27 cellular contexts compared by ENCODE assay signal in genomic region chr10:131658476-131659110, GRCh38.
DNase-seq lines count a peak whose midpoint lies in the region; ATAC-seq, FAIRE-seq and TF ChIP-seq lines count a peak whose summit lies in the region.
"Had no signal": no experiment of that assay in that cellular context is flagged by ENCODE, and none has a peak within 500 bp of the region (broad histone marks: within the 10 kb centered on the region; RNA-seq: fewer than 3 reads in every experiment).

No MANE protein-coding gene starts in this region.

- no peak overlapping the region for H3K27ac ChIP-seq in neuronal stem cell (replicated peaks; ENCODE audit: low read length)
- no peak overlapping the region for H3K27ac ChIP-seq in upper lobe of right lung
- H3K27ac ChIP-seq in pancreas, result no peak overlapping the region
- H3K27ac ChIP-seq: A549; BLaER1 treated with 17β-estradiol and CSF1 and Interleukin-3, amounts not matched to agents 10 nM and 100 nM; RWPE1 had no signal

- no peak overlapping the region for H4K8ac ChIP-seq in neuronal stem cell (ENCODE audit: low read depth, low read length)

- H2AFZ ChIP-seq in neuronal stem cell (ENCODE audit: low read length), result no peak overlapping the region

- H3K9me3 Mint-ChIP-seq in WTC11, result peaks cover 14% of the 10 kb centered on the region
- peaks cover 5% of the 10 kb centered on the region for H3K9me3 Mint-ChIP-seq in glutamatergic neuron (ENCODE audit: unreplicated experiment)
- H3K9me3 Mint-ChIP-seq: CD4-positive, alpha-beta T cell had no signal

- H3K4me2 ChIP-seq in neuronal stem cell (ENCODE audit: insufficient read depth, low read length, poor library complexity, severe bottlenecking), result no peak overlapping the region
- H3K4me2 ChIP-seq: A549; BLaER1 treated with 17β-estradiol and CSF1 and Interleukin-3, amounts not matched to agents 10 nM and 100 nM had no signal

- peak overlapping the region; percentile 66 for H3K18ac ChIP-seq in neuronal stem cell (ENCODE audit: low read length)

- WGBS in neuronal stem cell (ENCODE audit: extremely low coverage in 2 of 2, insufficient read length in 2 of 2, insufficient replicate concordance in 1 of 2), 2 donors, result no CpG with 5 or more reads among the region's 9 CpGs
- whole genome bisulfite sequencing in pancreas, 2 donors, result 74 to 84% methylated on average over 9 of the region's 9 CpGs

- peaks cover 11% of the 10 kb centered on the region; the same call in 1 of the 2 replicates for H3K36me3 Mint-ChIP-seq in WTC11
- peaks cover under 1% of the 10 kb centered on the region for H3K36me3 Mint-ChIP-seq in glutamatergic neuron (ENCODE audit: unreplicated experiment)

- CTCF ChIA-PET in WTC11 (lab: Charles Lee), result no interaction called here

- H3K79me1 ChIP-seq in neuronal stem cell (ENCODE audit: low read depth, low read length), result no peaks in the 10 kb centered on the region

- POLR2A ChIA-PET in WTC11 (lab: Charles Lee), result interaction anchor here (0.6 kb wide), 1 partner anchor 22 kb away, joined by 5 read pairs; no protein-coding TSS in a partner anchor

- H3K27me3 ChIP-seq in neuronal stem cell (ENCODE audit: control insufficient read depth in 3 of 3, insufficient read depth in 3 of 3, low read depth in 1 of 3, low read length in 3 of 3) (no peaks in the 10 kb centered on the region), upper lobe of right lung (no peaks in the 10 kb centered on the region), pancreas (no peaks in the 10 kb centered on the region)
- H3K27me3 ChIP-seq: BLaER1 treated with 17β-estradiol and CSF1 and Interleukin-3, amounts not matched to agents 10 nM and 100 nM had no signal

- peak overlapping the region; percentile 78 for H3K4ac ChIP-seq in neuronal stem cell (ENCODE audit: low read length)

- H3K4me1 Mint-ChIP-seq in WTC11, result peaks cover 29% of the 10 kb centered on the region
- peaks cover 11% of the 10 kb centered on the region for H3K4me1 Mint-ChIP-seq in glutamatergic neuron (ENCODE audit: low read depth, unreplicated experiment)

- H3K36me3 ChIP-seq in neuronal stem cell (replicated peaks in 1 of 2; ENCODE audit: control insufficient read depth in 2 of 2, insufficient read depth in 2 of 2, low read length in 2 of 2) (no peaks in the 10 kb centered on the region), upper lobe of right lung (no peaks in the 10 kb centered on the region), pancreas (no peaks in the 10 kb centered on the region)
- H3K36me3 ChIP-seq: BLaER1 treated with 17β-estradiol and CSF1 and Interleukin-3, amounts not matched to agents 10 nM and 100 nM had no signal

- H4K91ac ChIP-seq in neuronal stem cell (ENCODE audit: low read depth, low read length, poor library complexity), result no peak overlapping the region

- no peak overlapping the region for H2BK5ac ChIP-seq in neuronal stem cell (ENCODE audit: low read length)

- H2BK15ac ChIP-seq in neuronal stem cell (ENCODE audit: low read length), result peak overlapping the region; percentile 38

- peak overlapping the region; percentile 31 for H3K14ac ChIP-seq in neuronal stem cell (ENCODE audit: low read length)

- ATAC-seq in WTC11, result no peak
- ATAC-seq in upper lobe of right lung, result no peak
- ATAC-seq in pancreas, result no peak
- ATAC-seq: A549, K562, Panc1 had no signal

- H3K4me3 ChIP-seq in neuronal stem cell (ENCODE audit: low read length in 2 of 2) (peak overlapping the region in 1 of 2 donors; percentile 43), upper lobe of right lung (no peak overlapping the region), pancreas (no peak overlapping the region)
- H3K4me3 ChIP-seq: A549; BLaER1 treated with 17β-estradiol and CSF1 and Interleukin-3, amounts not matched to agents 10 nM and 100 nM; K562 had no signal

- no peak for TF ChIP-seq CTCF in WTC11 (IDR thresholded peaks at IDR 0.05)
- no peak for TF ChIP-seq CTCF in glutamatergic neuron (IDR thresholded peaks at IDR 0.05; ENCODE audit: partially characterized antibody, unreplicated experiment)
- no peak for TF ChIP-seq CTCF in upper lobe of right lung (IDR thresholded peaks at IDR 0.05)
- TF ChIP-seq CTCF in GM20000 (IDR thresholded peaks at IDR 0.05; ENCODE audit: extremely low read depth, missing control alignments), result no peak
- TF ChIP-seq CTCF in pancreas (IDR thresholded peaks at IDR 0.05), result no peak

- no peak overlapping the region for H2AK5ac ChIP-seq in neuronal stem cell (ENCODE audit: low read depth, low read length)

- peak; percentile 3 for DNase-seq in WTC11 (ENCODE audit: low spot score)
- peak; percentile 11 for DNase-seq in glutamatergic neuron
- DNase-seq in neuronal stem cell (ENCODE audit: low spot score), result no peak
- peak; percentile 53 for DNase-seq in upper lobe of right lung
- DNase-seq in COR-L47 (lab: John Stamatoyannopoulos, UW), result no peak
- DNase-seq in GM20000 (ENCODE audit: low spot score), result no peak
- DNase-seq in pancreas, result no peak
- DNase-seq: AML-193; CD4-positive, alpha-beta T cell; DMS53; H7; Kasumi-1; NCI-H1092 treated with DMSO at 0.1 percent for 48 hours; NCI-H1436; NCI-H187; NCI-H2081 treated with DMSO at 0.1 percent for 48 hours; NCI-H2171; NCI-H226; NCI-H510A; NCI-H69; SIG-M5 had no signal

- H3K23ac ChIP-seq in neuronal stem cell (ENCODE audit: low read depth, low read length, poor library complexity), result no peak overlapping the region

- no peak for FAIRE-seq in pancreas (lab: Jason Lieb, UNC)
- FAIRE-seq: A549, GM18507, K562 had no signal

- no peak overlapping the region for H2BK120ac ChIP-seq in neuronal stem cell (ENCODE audit: low read depth, low read length)

- H3K9me3 ChIP-seq in neuronal stem cell (replicated peaks in 1 of 2; ENCODE audit: control insufficient read depth in 2 of 2, insufficient read depth in 1 of 2, low read depth in 1 of 2, low read length in 2 of 2) (peaks cover 0 to 8% of the 10 kb centered on the region in 2 donors), upper lobe of right lung (no peaks in the 10 kb centered on the region), pancreas (no peaks in the 10 kb centered on the region)
- H3K9me3 ChIP-seq: A549 had no signal

- H2BK12ac ChIP-seq in neuronal stem cell (ENCODE audit: low read length), result peak overlapping the region; percentile 65

- intact Hi-C loops in upper lobe of right lung (cut with DNase I) (no loop called here), pancreas (cut with DNase I) (no loop called here)

- H3K4me3 Mint-ChIP-seq in WTC11 (no peak overlapping the region), glutamatergic neuron (ENCODE audit: unreplicated experiment) (no peak overlapping the region)
- H3K4me3 Mint-ChIP-seq: CD4-positive, alpha-beta T cell had no signal

- H3K4me1 ChIP-seq in neuronal stem cell (ENCODE audit: control insufficient read depth in 2 of 2, insufficient read depth in 1 of 2, low read depth in 1 of 2, low read length in 2 of 2), result peaks cover 0 to 18% of the 10 kb centered on the region in 2 donors
- H3K4me1 ChIP-seq in upper lobe of right lung, result no peaks in the 10 kb centered on the region
- no peaks in the 10 kb centered on the region for H3K4me1 ChIP-seq in pancreas
- H3K4me1 ChIP-seq: A549 had no signal

- H3K27ac Mint-ChIP-seq in WTC11, result no peak overlapping the region
- no peak overlapping the region for H3K27ac Mint-ChIP-seq in glutamatergic neuron (ENCODE audit: unreplicated experiment)
- H3K27ac Mint-ChIP-seq: CD4-positive, alpha-beta T cell had no signal

- H3K9ac ChIP-seq in neuronal stem cell (ENCODE audit: low read depth, low read length, poor library complexity), result no peak overlapping the region
- H3K9ac ChIP-seq: BLaER1 treated with 17β-estradiol and CSF1 and Interleukin-3, amounts not matched to agents 10 nM and 100 nM had no signal

- H3K27me3 Mint-ChIP-seq in WTC11 (ENCODE audit: low read depth), result peaks cover 7% of the 10 kb centered on the region
- H3K27me3 Mint-ChIP-seq in glutamatergic neuron (ENCODE audit: unreplicated experiment), result peaks cover 2% of the 10 kb centered on the region

TF ChIP-seq in WTC11, 78 proteins besides CTCF, POLR2A, EP300 and RAD21 (continues in another document):
- no peak for TF ChIP-seq E2F1 (CRISPR knock-in tag; IDR thresholded peaks at IDR 0.05)
- TF ChIP-seq CREB1 (CRISPR knock-in tag; IDR thresholded peaks at IDR 0.05), result no peak
- TF ChIP-seq TCF7 (CRISPR knock-in tag; IDR thresholded peaks at IDR 0.05; ENCODE audit: low read depth), result no peak
- no peak for TF ChIP-seq ZNF263 (CRISPR knock-in tag; IDR thresholded peaks at IDR 0.05; ENCODE audit: low read depth)
- TF ChIP-seq HMGXB4 (CRISPR knock-in tag; IDR thresholded peaks at IDR 0.05), result no peak
- no peak for TF ChIP-seq SMAD4 (CRISPR knock-in tag; IDR thresholded peaks at IDR 0.05)
- no peak for TF ChIP-seq E2F5 (CRISPR knock-in tag; IDR thresholded peaks at IDR 0.05)

Comparison
In these comparisons a context has a peak if more than half of its experiments do, and no peak if none do; other contexts are left out.
1. DNase-seq: peak in WTC11 (single experiment), glutamatergic neuron (single experiment) and upper lobe of right lung (single experiment); none in neuronal stem cell (single experiment), COR-L47 (single experiment), GM20000 (single experiment) and pancreas (0 of 6).